ENCODE assay signal across 1 cellular context in the genomic region with DNA sequence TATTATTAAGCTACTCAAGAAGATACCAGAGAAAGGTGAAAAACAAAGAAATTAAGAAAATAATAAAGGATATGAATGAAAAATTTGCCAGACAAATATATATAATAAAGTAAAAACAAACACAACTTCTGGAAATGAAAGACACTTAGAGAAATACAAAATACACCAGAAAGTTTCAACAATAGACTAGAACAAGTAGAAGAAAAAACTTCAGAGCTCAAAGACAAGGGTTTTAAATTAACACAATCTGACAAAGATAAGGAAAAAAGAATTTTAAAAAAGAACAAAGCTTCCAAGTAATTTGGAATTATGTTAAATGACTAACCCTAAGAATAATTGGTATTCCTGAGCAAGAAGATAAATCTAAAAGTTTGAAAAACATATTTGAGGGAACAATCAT.
TF ChIP-seq lines count a peak whose summit lies in the region.

No MANE protein-coding gene starts in this region.

TF ChIP-seq in K562, 482 proteins besides CTCF, POLR2A, EP300 and RAD21 (continued from another document):
- TF ChIP-seq, protein P1, sequence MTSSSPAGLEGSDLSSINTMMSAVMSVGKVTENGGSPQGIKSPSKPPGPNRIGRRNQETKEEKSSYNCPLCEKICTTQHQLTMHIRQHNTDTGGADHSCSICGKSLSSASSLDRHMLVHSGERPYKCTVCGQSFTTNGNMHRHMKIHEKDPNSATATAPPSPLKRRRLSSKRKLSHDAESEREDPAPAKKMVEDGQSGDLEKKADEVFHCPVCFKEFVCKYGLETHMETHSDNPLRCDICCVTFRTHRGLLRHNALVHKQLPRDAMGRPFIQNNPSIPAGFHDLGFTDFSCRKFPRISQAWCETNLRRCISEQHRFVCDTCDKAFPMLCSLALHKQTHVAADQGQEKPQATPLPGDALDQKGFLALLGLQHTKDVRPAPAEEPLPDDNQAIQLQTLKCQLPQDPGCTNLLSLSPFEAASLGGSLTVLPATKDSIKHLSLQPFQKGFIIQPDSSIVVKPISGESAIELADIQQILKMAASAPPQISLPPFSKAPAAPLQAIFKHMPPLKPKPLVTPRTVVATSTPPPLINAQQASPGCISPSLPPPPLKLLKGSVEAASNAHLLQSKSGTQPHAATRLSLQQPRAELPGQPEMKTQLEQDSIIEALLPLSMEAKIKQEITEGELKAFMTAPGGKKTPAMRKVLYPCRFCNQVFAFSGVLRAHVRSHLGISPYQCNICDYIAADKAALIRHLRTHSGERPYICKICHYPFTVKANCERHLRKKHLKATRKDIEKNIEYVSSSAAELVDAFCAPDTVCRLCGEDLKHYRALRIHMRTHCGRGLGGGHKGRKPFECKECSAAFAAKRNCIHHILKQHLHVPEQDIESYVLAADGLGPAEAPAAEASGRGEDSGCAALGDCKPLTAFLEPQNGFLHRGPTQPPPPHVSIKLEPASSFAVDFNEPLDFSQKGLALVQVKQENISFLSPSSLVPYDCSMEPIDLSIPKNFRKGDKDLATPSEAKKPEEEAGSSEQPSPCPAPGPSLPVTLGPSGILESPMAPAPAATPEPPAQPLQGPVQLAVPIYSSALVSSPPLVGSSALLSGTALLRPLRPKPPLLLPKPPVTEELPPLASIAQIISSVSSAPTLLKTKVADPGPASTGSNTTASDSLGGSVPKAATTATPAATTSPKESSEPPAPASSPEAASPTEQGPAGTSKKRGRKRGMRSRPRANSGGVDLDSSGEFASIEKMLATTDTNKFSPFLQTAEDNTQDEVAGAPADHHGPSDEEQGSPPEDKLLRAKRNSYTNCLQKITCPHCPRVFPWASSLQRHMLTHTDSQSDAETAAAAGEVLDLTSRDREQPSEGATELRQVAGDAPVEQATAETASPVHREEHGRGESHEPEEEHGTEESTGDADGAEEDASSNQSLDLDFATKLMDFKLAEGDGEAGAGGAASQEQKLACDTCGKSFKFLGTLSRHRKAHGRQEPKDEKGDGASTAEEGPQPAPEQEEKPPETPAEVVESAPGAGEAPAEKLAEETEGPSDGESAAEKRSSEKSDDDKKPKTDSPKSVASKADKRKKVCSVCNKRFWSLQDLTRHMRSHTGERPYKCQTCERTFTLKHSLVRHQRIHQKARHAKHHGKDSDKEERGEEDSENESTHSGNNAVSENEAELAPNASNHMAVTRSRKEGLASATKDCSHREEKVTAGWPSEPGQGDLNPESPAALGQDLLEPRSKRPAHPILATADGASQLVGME (CRISPR knock-in tag; IDR thresholded peaks at IDR 0.05): no peak
- TF ChIP-seq, protein P2, sequence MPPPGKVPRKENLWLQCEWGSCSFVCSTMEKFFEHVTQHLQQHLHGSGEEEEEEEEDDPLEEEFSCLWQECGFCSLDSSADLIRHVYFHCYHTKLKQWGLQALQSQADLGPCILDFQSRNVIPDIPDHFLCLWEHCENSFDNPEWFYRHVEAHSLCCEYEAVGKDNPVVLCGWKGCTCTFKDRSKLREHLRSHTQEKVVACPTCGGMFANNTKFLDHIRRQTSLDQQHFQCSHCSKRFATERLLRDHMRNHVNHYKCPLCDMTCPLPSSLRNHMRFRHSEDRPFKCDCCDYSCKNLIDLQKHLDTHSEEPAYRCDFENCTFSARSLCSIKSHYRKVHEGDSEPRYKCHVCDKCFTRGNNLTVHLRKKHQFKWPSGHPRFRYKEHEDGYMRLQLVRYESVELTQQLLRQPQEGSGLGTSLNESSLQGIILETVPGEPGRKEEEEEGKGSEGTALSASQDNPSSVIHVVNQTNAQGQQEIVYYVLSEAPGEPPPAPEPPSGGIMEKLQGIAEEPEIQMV (tag; conservative IDR thresholded peaks at IDR 0.05; ENCODE audit: low read depth): no peak
